In the genomic region with DNA sequence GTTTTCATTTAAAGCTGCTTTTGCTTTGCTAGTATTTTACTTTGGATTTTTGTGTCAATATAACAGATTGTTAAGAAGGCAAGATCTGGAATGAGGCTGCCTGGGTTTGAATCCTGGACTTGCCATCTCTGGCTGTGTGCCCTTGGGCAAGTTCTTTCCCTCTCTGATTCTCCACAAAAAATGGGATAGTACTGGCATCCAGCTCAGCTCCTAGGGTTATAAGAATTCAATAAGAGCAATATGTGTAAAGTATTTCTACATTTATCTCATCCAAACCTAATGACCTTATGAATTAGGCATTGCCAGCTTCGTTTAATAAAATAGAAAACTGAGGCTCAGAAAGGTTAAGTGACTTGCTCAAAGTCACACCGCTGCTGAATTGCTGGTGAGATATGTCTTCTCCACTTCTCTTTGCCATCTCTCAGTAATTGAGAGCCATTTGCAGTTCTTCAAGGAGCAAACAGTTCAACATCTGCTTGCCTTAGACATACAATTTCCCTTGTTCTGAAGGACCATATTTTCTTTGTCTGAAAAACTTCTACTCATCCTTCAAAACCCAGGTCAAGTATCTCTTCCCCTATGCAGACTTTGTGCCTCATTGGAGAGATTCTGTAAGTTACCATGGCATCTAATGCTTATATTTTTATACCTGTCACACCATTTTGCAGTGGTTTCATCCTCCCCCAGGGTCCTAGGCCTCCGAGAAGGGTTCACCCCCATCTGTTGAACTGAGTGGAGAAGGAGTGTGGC, we compare ENCODE assay signal across 34 cellular contexts.
"Had no signal": no experiment of that assay in that cellular context is flagged by ENCODE, and none has a peak within 500 bp of the region (broad histone marks: within the 10 kb centered on the region; RNA-seq: fewer than 3 reads in every experiment).

No MANE protein-coding gene starts in this region.

- H3K36me3 ChIP-seq: adrenal gland, brain microvascular endothelial cell, breast epithelium had no signal

- H3K4me3 ChIP-seq: adrenal gland, body of pancreas, breast epithelium had no signal

- H3K4me1 ChIP-seq: adrenal gland, breast epithelium had no signal

- H3K27me3 ChIP-seq: adrenal gland, body of pancreas, brain microvascular endothelial cell, breast epithelium had no signal

- DNase-seq: activated B cell treated with CpG ODN at 0.5 μM for 24 hours; activated CD4-positive, alpha-beta memory T cell treated with anti-CD3 and anti-CD28 coated beads for 36 hours; activated CD4-positive, alpha-beta T cell treated with anti-CD3 and anti-CD28 coated beads for 4 hours; activated CD4-positive, alpha-beta T cell treated with anti-CD3 and anti-CD28 coated beads, Interleukin-2, amount 10 ng/mL, durations not matched to agents 24 days and 14 days; activated CD4-positive, alpha-beta T cell treated with anti-CD3 and anti-CD28 coated beads, Interleukin-2, amount 50 U/mL, for 1 hour; activated CD4-positive, alpha-beta T cell treated with anti-CD3 and anti-CD28 coated beads, Interleukin-2, amount 50 U/mL, for 4 hours; activated CD4-positive, CD25-positive, alpha-beta regulatory T cell treated with anti-CD3 and anti-CD28 coated beads, Interleukin-2, amount 50 U/mL, for 72 hours; activated CD8-positive, alpha-beta memory T cell treated with anti-CD3 and anti-CD28 coated beads, Interleukin-2, amount 50 U/mL, for 4 hours; activated CD8-positive, alpha-beta T cell treated with anti-CD3 and anti-CD28 coated beads for 36 hours; activated effector memory CD4-positive, alpha-beta T cell treated with anti-CD3 and anti-CD28 coated beads, Interleukin-2, amount 50 U/mL, for 16 hours; activated gamma-delta T cell treated with Interleukin-2 at 50 U/mL for 16 hours; activated naive CD4-positive, alpha-beta T cell; activated naive CD4-positive, alpha-beta T cell treated with anti-CD3 and anti-CD28 coated beads for 36 hours; activated naive CD4-positive, alpha-beta T cell treated with anti-CD3 and anti-CD28 coated beads, Interleukin-2, amount 50 U/mL, for 16 hours; activated naive CD8-positive, alpha-beta T cell treated with anti-CD3 and anti-CD28 coated beads for 36 hours; activated T-cell treated with anti-CD3 and anti-CD28 coated beads for 4 hours; activated T-cell treated with anti-CD3 and anti-CD28 coated beads, Interleukin-2, amount 50 U/mL, for 1 hour; activated T-cell treated with anti-CD3 and anti-CD28 coated beads, Interleukin-2, amount 50 U/mL, for 4 hours; activated T-cell treated with anti-CD3 and anti-CD28 coated beads, Interleukin-2, amount 50 U/mL, for 72 hours; adrenal gland; amniotic stem cell; body of pancreas; brain microvascular endothelial cell; caudate nucleus; cerebellar nuclear complex; T-helper 1 cell; T-helper 2 cell; T-helper 9 cell had no signal

- H3K27ac ChIP-seq: adrenal gland, body of pancreas, brain microvascular endothelial cell, breast epithelium, VCaP had no signal

- ATAC-seq: activated CD8-positive, alpha-beta T cell treated with anti-CD3 and anti-CD28 coated beads for 36 hours; activated naive CD4-positive, alpha-beta T cell treated with anti-CD3 and anti-CD28 coated beads, Interleukin-2, amount 50 U/mL, for 72 hours; activated T-cell treated with anti-CD3 and anti-CD28 coated beads, Interleukin-2, amount 50 U/mL, for 4 hours; activated T-cell treated with anti-CD3 and anti-CD28 coated beads, Interleukin-2, amount 50 U/mL, for 72 hours; activated T-helper 17 cell treated with anti-CD3 and anti-CD28 coated beads, Interleukin-2, amount 50 U/mL, for 72 hours; body of pancreas had no signal

- FAIRE-seq: astrocyte, TTC549 had no signal

- H3K9me3 ChIP-seq: adrenal gland, body of pancreas, breast epithelium had no signal
